ENCODE assay signal across 8 cellular contexts in the genomic region with DNA sequence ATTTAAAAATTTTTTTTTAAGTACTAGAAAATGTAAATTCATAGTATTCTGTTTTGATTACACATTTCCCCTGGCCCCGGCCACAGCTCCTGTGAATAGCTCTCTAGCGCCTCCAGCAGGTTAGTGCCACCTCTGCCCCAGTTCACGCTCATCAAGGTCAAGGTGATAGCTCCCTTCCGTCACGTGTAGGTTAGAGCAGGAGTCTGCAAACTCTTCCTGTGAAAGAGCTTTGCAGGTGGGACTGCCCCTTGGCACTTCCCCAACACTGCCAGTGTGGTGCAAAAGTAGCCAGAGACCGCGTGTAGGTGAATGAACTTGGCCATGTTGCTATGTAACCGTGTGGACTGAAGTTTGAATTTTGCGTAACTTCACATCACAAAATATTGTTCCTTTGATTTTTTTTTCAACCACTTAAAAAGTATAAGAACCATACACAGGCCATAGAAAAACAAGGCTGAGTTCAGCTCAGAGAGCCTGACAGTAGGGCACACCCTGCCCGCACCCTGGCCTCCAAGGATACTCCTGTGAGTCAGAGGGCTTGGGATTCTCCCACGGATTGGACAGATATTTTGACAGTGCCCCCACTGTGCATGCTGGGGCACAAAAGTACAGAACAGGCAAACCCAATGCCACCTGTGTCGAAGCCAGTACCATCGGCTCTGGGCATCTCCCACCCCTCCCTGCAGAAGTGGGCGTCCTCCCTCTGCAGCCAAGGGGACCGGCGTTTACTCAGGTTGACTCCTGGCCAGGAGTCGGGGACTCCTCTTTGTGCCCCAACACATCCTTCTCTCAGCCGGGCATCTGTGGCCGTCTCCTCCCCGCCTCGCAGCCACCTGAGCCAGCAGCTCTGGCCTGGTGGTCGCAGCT.
DNase-seq lines count a peak whose midpoint lies in the region; FAIRE-seq and TF ChIP-seq lines count a peak whose summit lies in the region.

No MANE protein-coding gene starts in this region.

- H3K27ac Mint-ChIP-seq in activated naive CD4-positive, alpha-beta T cell treated with anti-CD3 and anti-CD28 coated beads, Interleukin-2, amount 10 ng/mL, durations not matched to agents 7 days and 5 days = peak overlapping the region; percentile 80

- DNase-seq in 8988T (peak; percentile 60), GM12892 (ENCODE audit: insufficient read length) (no peak), SK-MEL-5 (ENCODE audit: low read depth, low spot score) (peak; percentile 84), iris pigment epithelial cell (ENCODE audit: low read depth) (peak; percentile 25), frontal cortex (ENCODE audit: low spot score in 2 of 2) (no peak), G401 (ENCODE audit: low spot score) (no peak)
- peak; percentile 91 for DNase-seq in activated naive CD4-positive, alpha-beta T cell treated with anti-CD3 and anti-CD28 coated beads, Interleukin-2, amount 10 ng/mL, durations not matched to agents 7 days and 5 days
- DNase-seq in stimulated activated CD8-positive, alpha-beta memory T cell treated with anti-CD3 and anti-CD28 coated beads, Interleukin-15, amount 100 ng/mL, for 4 hours (ENCODE audit: low read depth in 2 of 2) = peak; percentile 23 to 58

- peaks cover 73% of the 10 kb centered on the region for H3K4me1 Mint-ChIP-seq in activated naive CD4-positive, alpha-beta T cell treated with anti-CD3 and anti-CD28 coated beads, Interleukin-2, amount 10 ng/mL, durations not matched to agents 7 days and 5 days

- no peak for TF ChIP-seq POLR2A in GM12892 (IDR thresholded peaks at IDR 0.05; ENCODE audit: low read depth, low read length)

- no peaks in the 10 kb centered on the region for H3K9me3 Mint-ChIP-seq in activated naive CD4-positive, alpha-beta T cell treated with anti-CD3 and anti-CD28 coated beads, Interleukin-2, amount 10 ng/mL, durations not matched to agents 7 days and 5 days

- CTCF ChIA-PET in activated naive CD4-positive, alpha-beta T cell treated with anti-CD3 and anti-CD28 coated beads, Interleukin-2, amount 10 ng/mL, durations not matched to agents 7 days and 5 days (lab: Charles Lee) = interaction anchor here (0.6 to 3.6 kb wide), 32 partner anchors 9 to 475 kb away, joined by 3 to 33 read pairs (median 4); no protein-coding TSS in a partner anchor

- FAIRE-seq in GM12892 (lab: Jason Lieb, UNC) = peak; percentile 61
- no peak for FAIRE-seq in frontal cortex (lab: Jason Lieb, UNC)

- H3K36me3 Mint-ChIP-seq in activated naive CD4-positive, alpha-beta T cell treated with anti-CD3 and anti-CD28 coated beads, Interleukin-2, amount 10 ng/mL, durations not matched to agents 7 days and 5 days = peaks cover 56% of the 10 kb centered on the region

- no peaks in the 10 kb centered on the region for H3K27me3 Mint-ChIP-seq in activated naive CD4-positive, alpha-beta T cell treated with anti-CD3 and anti-CD28 coated beads, Interleukin-2, amount 10 ng/mL, durations not matched to agents 7 days and 5 days

- no peak overlapping the region for H3K4me3 Mint-ChIP-seq in activated naive CD4-positive, alpha-beta T cell treated with anti-CD3 and anti-CD28 coated beads, Interleukin-2, amount 10 ng/mL, durations not matched to agents 7 days and 5 days

- in situ Hi-C loops in SK-MEL-5 (cut with HindIII; ENCODE audit: low pct_unique_long_range_greater_than_20kb, low sequenced_read_pairs) (no loop called here), G401 (cut with HindIII; ENCODE audit: low sequenced_read_pairs) (no loop called here)

Comparison
In these comparisons a context has a peak if more than half of its experiments do, and no peak if none do; other contexts are left out.
1. DNase-seq: peak in 8988T (single experiment), SK-MEL-5 (single experiment), activated naive CD4-positive, alpha-beta T cell treated with anti-CD3 and anti-CD28 coated beads, Interleukin-2, amount 10 ng/mL, durations not matched to agents 7 days and 5 days (single experiment), iris pigment epithelial cell (single experiment) and stimulated activated CD8-positive, alpha-beta memory T cell treated with anti-CD3 and anti-CD28 coated beads, Interleukin-15, amount 100 ng/mL, for 4 hours (2 of 2); none in GM12892 (single experiment), frontal cortex (0 of 2) and G401 (single experiment).